Comparison of ENCODE assay signal across 9 cellular contexts in the genomic region with DNA sequence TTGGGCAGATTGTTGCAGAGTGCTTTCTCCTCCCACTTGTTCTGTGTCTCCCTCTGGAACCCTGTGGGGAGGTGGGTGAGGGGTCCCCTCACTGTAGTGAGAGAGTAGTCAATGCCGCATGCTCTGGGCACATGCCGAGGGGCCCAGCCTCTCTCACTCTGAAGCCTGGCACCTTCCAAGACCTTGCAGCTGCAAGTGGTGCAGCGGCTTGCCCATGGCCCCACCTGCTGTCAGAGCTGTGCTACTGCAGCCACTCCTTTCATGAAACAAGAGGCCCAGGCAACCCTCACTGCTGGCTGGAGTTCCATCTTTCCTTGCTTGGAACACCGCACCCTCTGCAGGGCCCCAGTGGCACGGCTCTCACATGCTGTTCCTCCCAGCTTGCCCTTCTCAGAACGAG. TPM values are rescaled to one million over a fixed set of nuclear protein-coding genes. Genes with fewer than 3 reads are reported as not detected.
DNase-seq lines count a peak whose midpoint lies in the region; ATAC-seq, FAIRE-seq and TF ChIP-seq lines count a peak whose summit lies in the region.
"Had no signal": no experiment of that assay in that cellular context is flagged by ENCODE, and none has a peak within 500 bp of the region (broad histone marks: within the 10 kb centered on the region; RNA-seq: fewer than 3 reads in every experiment).

No MANE protein-coding gene starts in this region.

- no peak for TF ChIP-seq EP300 in gastroesophageal sphincter (IDR thresholded peaks at IDR 0.05)

- H3K4me1 ChIP-seq in gastroesophageal sphincter = peaks cover 0 to 9% (median 0%) of the 10 kb centered on the region in 3 donors
- no peaks in the 10 kb centered on the region for H3K4me1 ChIP-seq in pancreas
- no peaks in the 10 kb centered on the region for H3K4me1 ChIP-seq in tibial artery

- H3K27ac ChIP-seq in gastroesophageal sphincter (no peak overlapping the region), pancreas (no peak overlapping the region), tibial artery (no peak overlapping the region)

- peak; percentile 54 for DNase-seq in activated gamma-delta T cell treated with anti-CD3 and anti-CD28 coated beads, Interleukin-2, amount 50 U/mL, for 16 hours (ENCODE audit: low read depth)
- DNase-seq in pancreas (peak in 5 of 6 donors; percentile 39 to 87 (median 65)), tibial artery (peak; percentile 55 to 84)

- H3K4me3 ChIP-seq in gastroesophageal sphincter (no peak overlapping the region), pancreas (no peak overlapping the region), tibial artery (no peak overlapping the region)

- TF ChIP-seq CTCF in GM12873 (IDR thresholded peaks at IDR 0.05; ENCODE audit: insufficient read depth, low read depth, low read length, missing control alignments) (peak; percentile 56), gastroesophageal sphincter (IDR thresholded peaks at IDR 0.05) (peak in 3 of 4 experiments; percentile 83 to 91 (median 84)), pancreas (IDR thresholded peaks at IDR 0.05) (peak; percentile 53 to 85 (median 72)), tibial artery (IDR thresholded peaks at IDR 0.05) (peak; percentile 87 to 96)

- 10% methylated on average over 2 of the region's 6 CpGs; no CpG with 5 or more reads in 1 of the 2 donors for WGBS in gastroesophageal sphincter (ENCODE audit: low coverage in 1 of 2), 2 donors
- WGBS in pancreas, 2 donors = 9% methylated on average over 6 of the region's 6 CpGs

- ATAC-seq in gastroesophageal sphincter (peak; percentile 88), pancreas (peak; percentile 40 to 92 (median 86)), GM19023 (IDR thresholded peaks at IDR 0.05; ENCODE audit: unreplicated experiment) (no peak), GM18858 (IDR thresholded peaks at IDR 0.05; ENCODE audit: unreplicated experiment) (no peak)

- H3K27me3 ChIP-seq in gastroesophageal sphincter = no peaks in the 10 kb centered on the region
- H3K27me3 ChIP-seq in pancreas = no peaks in the 10 kb centered on the region
- no peaks in the 10 kb centered on the region for H3K27me3 ChIP-seq in tibial artery

- FAIRE-seq in pancreas (lab: Jason Lieb, UNC) = no peak
- FAIRE-seq: endometrium had no signal

- no peak for TF ChIP-seq POLR2A in gastroesophageal sphincter (IDR thresholded peaks at IDR 0.05)

- no peaks in the 10 kb centered on the region for H3K9me3 ChIP-seq in gastroesophageal sphincter
- no peaks in the 10 kb centered on the region for H3K9me3 ChIP-seq in pancreas
- H3K9me3 ChIP-seq in tibial artery = no peaks in the 10 kb centered on the region

- intact Hi-C loops in pancreas (cut with DNase I) = no loop called here
- intact Hi-C loops in tibial artery (cut with DNase I; ENCODE audit: low total_unique reads) = loop anchor here (5.0 kb wide), 1 partner anchor 366 kb away; no protein-coding TSS in a partner anchor

- no peaks in the 10 kb centered on the region for H3K36me3 ChIP-seq in gastroesophageal sphincter
- H3K36me3 ChIP-seq in pancreas = no peaks in the 10 kb centered on the region
- no peaks in the 10 kb centered on the region for H3K36me3 ChIP-seq in tibial artery

TF ChIP-seq in PFSK-1, 5 proteins besides CTCF, POLR2A, EP300 and RAD21:
- TF ChIP-seq FOXP2 (optimal IDR thresholded peaks at IDR 0.05; ENCODE audit: borderline replicate concordance, extremely low read depth, extremely low read length, insufficient read depth) (peak; percentile 59), POLR2AphosphoS5 (IDR thresholded peaks at IDR 0.05; ENCODE audit: low read depth, low read length) (no peak)
- TF ChIP-seq, protein P1, sequence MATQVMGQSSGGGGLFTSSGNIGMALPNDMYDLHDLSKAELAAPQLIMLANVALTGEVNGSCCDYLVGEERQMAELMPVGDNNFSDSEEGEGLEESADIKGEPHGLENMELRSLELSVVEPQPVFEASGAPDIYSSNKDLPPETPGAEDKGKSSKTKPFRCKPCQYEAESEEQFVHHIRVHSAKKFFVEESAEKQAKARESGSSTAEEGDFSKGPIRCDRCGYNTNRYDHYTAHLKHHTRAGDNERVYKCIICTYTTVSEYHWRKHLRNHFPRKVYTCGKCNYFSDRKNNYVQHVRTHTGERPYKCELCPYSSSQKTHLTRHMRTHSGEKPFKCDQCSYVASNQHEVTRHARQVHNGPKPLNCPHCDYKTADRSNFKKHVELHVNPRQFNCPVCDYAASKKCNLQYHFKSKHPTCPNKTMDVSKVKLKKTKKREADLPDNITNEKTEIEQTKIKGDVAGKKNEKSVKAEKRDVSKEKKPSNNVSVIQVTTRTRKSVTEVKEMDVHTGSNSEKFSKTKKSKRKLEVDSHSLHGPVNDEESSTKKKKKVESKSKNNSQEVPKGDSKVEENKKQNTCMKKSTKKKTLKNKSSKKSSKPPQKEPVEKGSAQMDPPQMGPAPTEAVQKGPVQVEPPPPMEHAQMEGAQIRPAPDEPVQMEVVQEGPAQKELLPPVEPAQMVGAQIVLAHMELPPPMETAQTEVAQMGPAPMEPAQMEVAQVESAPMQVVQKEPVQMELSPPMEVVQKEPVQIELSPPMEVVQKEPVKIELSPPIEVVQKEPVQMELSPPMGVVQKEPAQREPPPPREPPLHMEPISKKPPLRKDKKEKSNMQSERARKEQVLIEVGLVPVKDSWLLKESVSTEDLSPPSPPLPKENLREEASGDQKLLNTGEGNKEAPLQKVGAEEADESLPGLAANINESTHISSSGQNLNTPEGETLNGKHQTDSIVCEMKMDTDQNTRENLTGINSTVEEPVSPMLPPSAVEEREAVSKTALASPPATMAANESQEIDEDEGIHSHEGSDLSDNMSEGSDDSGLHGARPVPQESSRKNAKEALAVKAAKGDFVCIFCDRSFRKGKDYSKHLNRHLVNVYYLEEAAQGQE (IDR thresholded peaks at IDR 0.05; ENCODE audit: insufficient read depth in 1 of 2, low read depth in 2 of 2, low read length in 2 of 2) = no peak

RNA-seq across cellular contexts. Expression of a gene that starts 58.4 kb away (rescaled TPM):
- polyA plus RNA-seq in PFSK-1 (2012; ENCODE audit: insufficient read length, low read depth) = 626 TPM
- total RNA-seq in gastroesophageal sphincter = 1,000 to 10,000 TPM in 2 of 4 donors, 100 to 1,000 TPM in 2; 477 to 1,231 (median 878) TPM
- 100 to 1,000 TPM in 1 of 6 donors, 10 to 100 TPM in 5; 22.9 to 101 (median 41.9) TPM for total RNA-seq in pancreas
- 100 to 1,000 TPM in 1 of 2 donors, 10 to 100 TPM in 1; 97.4 to 131 TPM for polyA plus RNA-seq in pancreas

Comparison
In these comparisons a context has a peak if more than half of its experiments do, and no peak if none do; other contexts are left out.
1. ATAC-seq: peak in gastroesophageal sphincter (single experiment) and pancreas (4 of 4); none in GM19023 (single experiment) and GM18858 (single experiment).
2. RNA of a gene that starts 58.4 kb away (total RNA-seq): 477 to 1,231 TPM in gastroesophageal sphincter; 22.9 to 101 TPM in pancreas; every median in the first group is over 4 times any median in the second.
3. Peak in every context shown above with its lines, with median percentiles within 50 percentile points of each other: CTCF ChIP-seq and DNase-seq.